13 cellular contexts compared by ENCODE assay signal in genomic region chr1:99180915-99181314, GRCh38.
DNase-seq lines count a peak whose midpoint lies in the region; ATAC-seq and TF ChIP-seq lines count a peak whose summit lies in the region.
"Had no signal": no experiment of that assay in that cellular context is flagged by ENCODE, and none has a peak within 500 bp of the region (broad histone marks: within the 10 kb centered on the region; RNA-seq: fewer than 3 reads in every experiment).

No MANE protein-coding gene starts in this region.

- H3K27ac ChIP-seq in iPS-18a (ENCODE audit: low read length): no peak overlapping the region
- H3K27ac ChIP-seq in coronary artery: no peak overlapping the region
- H3K27ac ChIP-seq: lower lobe of right lung, SJSA1, transverse colon had no signal

- no peak overlapping the region for H3K27ac Mint-ChIP-seq in activated CD4-positive, alpha-beta T cell treated with anti-CD3 and anti-CD28 coated beads for 36 hours
- no peak overlapping the region for H3K27ac Mint-ChIP-seq in activated T-cell treated with anti-CD3 and anti-CD28 coated beads, Interleukin-2, amount 50 U/mL, for 24 hours
- H3K27ac Mint-ChIP-seq: activated CD8-positive, alpha-beta memory T cell treated with anti-CD3 and anti-CD28 coated beads, Interleukin-2, amount 10 ng/mL, durations not matched to agents 7 days and 5 days; activated naive CD4-positive, alpha-beta T cell treated with anti-CD3 and anti-CD28 coated beads, Interleukin-2, amount 10 ng/mL, durations not matched to agents 7 days and 5 days had no signal

- no peak overlapping the region for H3K4me3 ChIP-seq in iPS-18a (ENCODE audit: low read length)
- H3K4me3 ChIP-seq in coronary artery: no peak overlapping the region
- H3K4me3 ChIP-seq: lower lobe of right lung, SJSA1, transverse colon had no signal

- DNase-seq in Ammon's horn (ENCODE audit: low spot score): peak; percentile 8
- DNase-seq in NCI-H1048 (lab: John Stamatoyannopoulos, UW): peak; percentile 5
- peak; percentile 42 for DNase-seq in SK-MEL-5 (ENCODE audit: low read depth, low spot score)
- DNase-seq in GM20000 (ENCODE audit: low spot score): no peak
- no peak for DNase-seq in activated CD4-positive, alpha-beta T cell treated with anti-CD3 and anti-CD28 coated beads for 36 hours
- DNase-seq in coronary artery (ENCODE audit: low spot score): no peak
- DNase-seq in activated T-cell treated with anti-CD3 and anti-CD28 coated beads, Interleukin-2, amount 50 U/mL, for 24 hours: no peak
- DNase-seq: lower lobe of right lung had no signal

- no peaks in the 10 kb centered on the region for H3K36me3 Mint-ChIP-seq in activated CD4-positive, alpha-beta T cell treated with anti-CD3 and anti-CD28 coated beads for 36 hours (ENCODE audit: low read depth)
- no peaks in the 10 kb centered on the region for H3K36me3 Mint-ChIP-seq in activated T-cell treated with anti-CD3 and anti-CD28 coated beads, Interleukin-2, amount 50 U/mL, for 24 hours (ENCODE audit: low read depth)
- H3K36me3 Mint-ChIP-seq: activated CD8-positive, alpha-beta memory T cell treated with anti-CD3 and anti-CD28 coated beads, Interleukin-2, amount 10 ng/mL, durations not matched to agents 7 days and 5 days; activated naive CD4-positive, alpha-beta T cell treated with anti-CD3 and anti-CD28 coated beads, Interleukin-2, amount 10 ng/mL, durations not matched to agents 7 days and 5 days had no signal

- no peak for TF ChIP-seq CTCF in GM20000 (IDR thresholded peaks at IDR 0.05; ENCODE audit: extremely low read depth, missing control alignments)
- no peak for TF ChIP-seq CTCF in coronary artery (IDR thresholded peaks at IDR 0.05)

- peaks cover 3% of the 10 kb centered on the region for H3K4me1 ChIP-seq in iPS-18a (ENCODE audit: control insufficient read depth, low read depth, low read length)
- H3K4me1 ChIP-seq: lower lobe of right lung, SJSA1, transverse colon had no signal

- no peaks in the 10 kb centered on the region for H3K27me3 ChIP-seq in iPS-18a (ENCODE audit: control insufficient read depth, insufficient read depth, low read length)
- H3K27me3 ChIP-seq: SJSA1, transverse colon had no signal

- no peaks in the 10 kb centered on the region for H3K9me3 Mint-ChIP-seq in activated CD4-positive, alpha-beta T cell treated with anti-CD3 and anti-CD28 coated beads for 36 hours (ENCODE audit: low read depth)
- H3K9me3 Mint-ChIP-seq in activated T-cell treated with anti-CD3 and anti-CD28 coated beads, Interleukin-2, amount 50 U/mL, for 24 hours: no peaks in the 10 kb centered on the region
- H3K9me3 Mint-ChIP-seq: activated naive CD4-positive, alpha-beta T cell treated with anti-CD3 and anti-CD28 coated beads, Interleukin-2, amount 10 ng/mL, durations not matched to agents 7 days and 5 days had no signal

- CTCF ChIA-PET in activated CD4-positive, alpha-beta T cell treated with anti-CD3 and anti-CD28 coated beads for 36 hours (lab: Charles Lee): interaction anchor here (0.6 to 2.3 kb wide), 21 partner anchors 9 to 529 kb away, joined by 3 to 13 read pairs (median 4); no protein-coding TSS in a partner anchor

- H3K27me3 Mint-ChIP-seq in activated CD4-positive, alpha-beta T cell treated with anti-CD3 and anti-CD28 coated beads for 36 hours: no peaks in the 10 kb centered on the region
- peaks cover 2% of the 10 kb centered on the region for H3K27me3 Mint-ChIP-seq in activated T-cell treated with anti-CD3 and anti-CD28 coated beads, Interleukin-2, amount 50 U/mL, for 24 hours
- H3K27me3 Mint-ChIP-seq: activated naive CD4-positive, alpha-beta T cell treated with anti-CD3 and anti-CD28 coated beads, Interleukin-2, amount 10 ng/mL, durations not matched to agents 7 days and 5 days had no signal

- H3K9ac ChIP-seq in iPS-18a (ENCODE audit: low read length): peak overlapping the region; percentile 36

- H3K9me3 ChIP-seq in iPS-18a (ENCODE audit: control insufficient read depth, low read depth, low read length): no peaks in the 10 kb centered on the region
- H3K9me3 ChIP-seq: lower lobe of right lung, SJSA1, transverse colon had no signal

- H3K4me3 Mint-ChIP-seq in activated CD4-positive, alpha-beta T cell treated with anti-CD3 and anti-CD28 coated beads for 36 hours: no peak overlapping the region
- no peak overlapping the region for H3K4me3 Mint-ChIP-seq in activated T-cell treated with anti-CD3 and anti-CD28 coated beads, Interleukin-2, amount 50 U/mL, for 24 hours
- H3K4me3 Mint-ChIP-seq: activated CD8-positive, alpha-beta memory T cell treated with anti-CD3 and anti-CD28 coated beads, Interleukin-2, amount 10 ng/mL, durations not matched to agents 7 days and 5 days; activated naive CD4-positive, alpha-beta T cell treated with anti-CD3 and anti-CD28 coated beads, Interleukin-2, amount 10 ng/mL, durations not matched to agents 7 days and 5 days had no signal

- no peaks in the 10 kb centered on the region for H3K4me1 Mint-ChIP-seq in activated CD4-positive, alpha-beta T cell treated with anti-CD3 and anti-CD28 coated beads for 36 hours
- H3K4me1 Mint-ChIP-seq in activated T-cell treated with anti-CD3 and anti-CD28 coated beads, Interleukin-2, amount 50 U/mL, for 24 hours (ENCODE audit: low read depth): no peaks in the 10 kb centered on the region
- H3K4me1 Mint-ChIP-seq: activated naive CD4-positive, alpha-beta T cell treated with anti-CD3 and anti-CD28 coated beads, Interleukin-2, amount 10 ng/mL, durations not matched to agents 7 days and 5 days had no signal

- intact Hi-C loops in activated CD4-positive, alpha-beta T cell treated with anti-CD3 and anti-CD28 coated beads for 36 hours (cut with DNase I, micrococcal nuclease): loop anchor here (1.0 to 10.0 kb wide), 6 partner anchors 300 to 1684 kb away; no protein-coding TSS in a partner anchor

- H3K36me3 ChIP-seq in iPS-18a (ENCODE audit: control insufficient read depth, low read depth, low read length): no peaks in the 10 kb centered on the region
- H3K36me3 ChIP-seq: lower lobe of right lung, SJSA1, transverse colon had no signal

- POLR2A ChIA-PET in activated CD4-positive, alpha-beta T cell treated with anti-CD3 and anti-CD28 coated beads for 36 hours (lab: Charles Lee): no interaction called here

- in situ Hi-C loops in SK-MEL-5 (cut with HindIII; ENCODE audit: low pct_unique_long_range_greater_than_20kb, low sequenced_read_pairs): no loop called here

- ATAC-seq in activated CD4-positive, alpha-beta T cell treated with anti-CD3 and anti-CD28 coated beads for 36 hours: no peak

Comparison
In these comparisons a context has a peak if more than half of its experiments do, and no peak if none do; other contexts are left out.
1. DNase-seq: peak in Ammon's horn (single experiment), NCI-H1048 (single experiment) and SK-MEL-5 (single experiment); none in GM20000 (single experiment), activated CD4-positive, alpha-beta T cell treated with anti-CD3 and anti-CD28 coated beads for 36 hours (single experiment), coronary artery (single experiment) and activated T-cell treated with anti-CD3 and anti-CD28 coated beads, Interleukin-2, amount 50 U/mL, for 24 hours (single experiment).